ENCODE assay signal across 27 cellular contexts in genomic region chr4:32778025-32778424, GRCh38.
"Had no signal": no experiment of that assay in that cellular context is flagged by ENCODE, and none has a peak within 500 bp of the region (broad histone marks: within the 10 kb centered on the region; RNA-seq: fewer than 3 reads in every experiment).

No MANE protein-coding gene starts in this region.

- H3K27ac ChIP-seq: left lung, ovary, right atrium auricular region, skin epidermis, stomach, testis, thyroid gland, transverse colon, upper lobe of left lung, vagina had no signal

- H3K4me3 ChIP-seq: left lung, lung, mucosa of descending colon, ovary, right atrium auricular region, skin epidermis, stomach, testis, thyroid gland, transverse colon, upper lobe of left lung, vagina had no signal

- ATAC-seq: left colon; left lung; mucosa of descending colon; naive thymus-derived CD4-positive, alpha-beta T cell; natural killer cell treated with Interleukin-12 subunit alpha and Interleukin-12 subunit beta and Interleukin-15 and Interleukin-18, amount 100 ng/mL, for 72 hours; sciatic nerve; stimulated activated naive B cell treated with anti-CD40 and anti-IgM and Interleukin-4, amounts not matched to agents 10 μg/mL and 1 μg/mL and 100 μg/mL, for 72 hours; stimulated activated naive CD8-positive, alpha-beta T cell treated with anti-CD3 and anti-CD28 coated beads, Interleukin-15, Interleukin-2, amounts not matched to agents 100 U/mL and 50 U/mL, for 24 hours had no signal

- H3K9me3 ChIP-seq: left lung, mucosa of descending colon, ovary, right atrium auricular region, stomach, testis, thyroid gland, transverse colon, upper lobe of left lung, vagina had no signal

- H3K4me1 ChIP-seq: left lung, right atrium auricular region, stomach, testis, thyroid gland, transverse colon, upper lobe of left lung, vagina had no signal

- H3K27me3 ChIP-seq: left lung, ovary, right atrium auricular region, stomach, testis, thyroid gland, transverse colon, upper lobe of left lung, vagina had no signal

- H3K36me3 ChIP-seq: left lung, ovary, right atrium auricular region, stomach, thyroid gland, transverse colon, upper lobe of left lung, vagina had no signal

- FAIRE-seq: islet of Langerhans, kidney had no signal

- DNase-seq: hypothalamus; immature natural killer cell; kidney; left colon; left lung; midbrain; mucosa of descending colon; naive thymus-derived CD4-positive, alpha-beta T cell; ovary; stimulated activated CD4-positive, alpha-beta T cell treated with anti-CD3 and anti-CD28 coated beads, Interleukin-12 subunit alpha, Interleukin-12 subunit beta, amount 100 ng/mL, for 4 hours; stimulated activated CD4-positive, alpha-beta T cell treated with anti-CD3 and anti-CD28 coated beads, Interleukin-15, amount 100 ng/mL, for 24 hours; stimulated activated CD4-positive, alpha-beta T cell treated with anti-CD3 and anti-CD28 coated beads, Interleukin-2, amount 100 ng/mL, for 24 hours; stimulated activated CD4-positive, alpha-beta T cell treated with anti-CD3 and anti-CD28 coated beads, Interleukin-4, amount 100 ng/mL, for 1 hour; stimulated activated naive B cell treated with anti-CD40 and anti-IgM and Interleukin-4, amounts not matched to agents 10 μg/mL and 1 μg/mL and 100 μg/mL, for 72 hours; stimulated activated naive CD8-positive, alpha-beta T cell treated with anti-CD3 and anti-CD28 coated beads, Interleukin-15, Interleukin-2, amounts not matched to agents 100 U/mL and 50 U/mL, for 24 hours; stomach; testis; thyroid gland; transverse colon; upper lobe of left lung had no signal
